Comparison of ENCODE assay signal across 1 cellular context in the genomic region with DNA sequence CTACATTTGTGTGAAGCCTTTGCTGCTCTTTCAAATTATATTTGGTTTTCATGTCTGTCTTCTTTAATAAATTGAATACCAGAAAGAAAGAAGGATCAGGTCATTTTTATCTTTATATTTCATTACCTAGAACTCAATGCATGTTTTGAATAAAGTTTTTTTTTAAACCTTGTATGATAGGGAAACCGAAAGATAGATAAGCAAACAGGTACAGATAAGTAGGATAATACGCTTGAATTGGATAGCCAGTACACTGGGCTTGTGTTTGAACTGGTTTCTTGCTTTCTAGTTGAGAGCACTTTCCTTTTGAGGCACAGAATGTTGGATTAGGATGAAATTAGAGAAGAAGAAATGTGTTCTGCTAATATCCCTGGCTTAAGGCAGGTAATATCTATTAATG.
TF ChIP-seq lines count a peak whose summit lies in the region.

No MANE protein-coding gene starts in this region.

TF ChIP-seq in WTC11, 78 proteins besides CTCF, POLR2A, EP300 and RAD21 (continued from another document):
- TF ChIP-seq, protein P1, sequence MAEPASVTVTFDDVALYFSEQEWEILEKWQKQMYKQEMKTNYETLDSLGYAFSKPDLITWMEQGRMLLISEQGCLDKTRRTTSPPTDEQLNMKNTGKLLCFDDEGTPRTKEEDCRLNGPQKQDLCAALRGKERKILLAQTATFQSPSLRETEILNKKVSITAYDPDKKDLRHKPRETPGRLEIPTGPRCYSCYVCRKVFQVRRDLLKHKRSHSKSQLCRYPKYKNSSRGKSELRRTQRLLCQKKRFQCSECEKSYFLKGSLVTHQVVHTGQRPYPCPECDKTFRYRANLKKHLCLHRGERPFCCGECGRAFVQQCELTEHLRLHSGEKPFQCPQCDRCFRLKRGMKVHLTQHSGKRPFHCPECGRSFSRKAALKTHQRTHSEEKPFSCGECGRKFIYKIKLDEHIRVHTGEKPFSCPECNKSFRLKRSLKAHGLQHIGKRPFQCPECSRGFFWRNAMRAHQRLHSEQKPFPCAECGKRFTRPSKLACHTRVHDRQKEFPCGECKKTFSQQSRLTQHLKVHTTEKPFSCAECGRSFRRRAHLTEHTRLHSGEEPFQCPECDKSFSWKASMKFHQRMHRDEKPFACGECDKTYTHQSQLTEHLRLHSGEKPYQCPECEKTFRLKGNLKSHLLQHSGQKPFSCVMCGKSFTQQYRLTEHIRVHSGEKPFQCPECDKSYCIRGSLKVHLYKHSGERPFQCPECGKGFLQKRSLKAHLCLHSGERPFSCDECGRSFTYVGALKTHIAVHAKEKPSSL (CRISPR knock-in tag; conservative IDR thresholded peaks at IDR 0.05), result no peak
- no peak for TF ChIP-seq FOXP1 (CRISPR knock-in tag; IDR thresholded peaks at IDR 0.05; ENCODE audit: borderline replicate concordance)
- TF ChIP-seq GABPB1 (CRISPR knock-in tag; IDR thresholded peaks at IDR 0.05), result no peak
- no peak for TF ChIP-seq JUN (CRISPR knock-in tag; IDR thresholded peaks at IDR 0.05)
- TF ChIP-seq TP53 (CRISPR knock-in tag; IDR thresholded peaks at IDR 0.05), result no peak
- TF ChIP-seq ELF4 (CRISPR knock-in tag; IDR thresholded peaks at IDR 0.05; ENCODE audit: low read depth), result no peak
- no peak for TF ChIP-seq ZNF121 (CRISPR knock-in tag; IDR thresholded peaks at IDR 0.05)
- TF ChIP-seq, protein P2, sequence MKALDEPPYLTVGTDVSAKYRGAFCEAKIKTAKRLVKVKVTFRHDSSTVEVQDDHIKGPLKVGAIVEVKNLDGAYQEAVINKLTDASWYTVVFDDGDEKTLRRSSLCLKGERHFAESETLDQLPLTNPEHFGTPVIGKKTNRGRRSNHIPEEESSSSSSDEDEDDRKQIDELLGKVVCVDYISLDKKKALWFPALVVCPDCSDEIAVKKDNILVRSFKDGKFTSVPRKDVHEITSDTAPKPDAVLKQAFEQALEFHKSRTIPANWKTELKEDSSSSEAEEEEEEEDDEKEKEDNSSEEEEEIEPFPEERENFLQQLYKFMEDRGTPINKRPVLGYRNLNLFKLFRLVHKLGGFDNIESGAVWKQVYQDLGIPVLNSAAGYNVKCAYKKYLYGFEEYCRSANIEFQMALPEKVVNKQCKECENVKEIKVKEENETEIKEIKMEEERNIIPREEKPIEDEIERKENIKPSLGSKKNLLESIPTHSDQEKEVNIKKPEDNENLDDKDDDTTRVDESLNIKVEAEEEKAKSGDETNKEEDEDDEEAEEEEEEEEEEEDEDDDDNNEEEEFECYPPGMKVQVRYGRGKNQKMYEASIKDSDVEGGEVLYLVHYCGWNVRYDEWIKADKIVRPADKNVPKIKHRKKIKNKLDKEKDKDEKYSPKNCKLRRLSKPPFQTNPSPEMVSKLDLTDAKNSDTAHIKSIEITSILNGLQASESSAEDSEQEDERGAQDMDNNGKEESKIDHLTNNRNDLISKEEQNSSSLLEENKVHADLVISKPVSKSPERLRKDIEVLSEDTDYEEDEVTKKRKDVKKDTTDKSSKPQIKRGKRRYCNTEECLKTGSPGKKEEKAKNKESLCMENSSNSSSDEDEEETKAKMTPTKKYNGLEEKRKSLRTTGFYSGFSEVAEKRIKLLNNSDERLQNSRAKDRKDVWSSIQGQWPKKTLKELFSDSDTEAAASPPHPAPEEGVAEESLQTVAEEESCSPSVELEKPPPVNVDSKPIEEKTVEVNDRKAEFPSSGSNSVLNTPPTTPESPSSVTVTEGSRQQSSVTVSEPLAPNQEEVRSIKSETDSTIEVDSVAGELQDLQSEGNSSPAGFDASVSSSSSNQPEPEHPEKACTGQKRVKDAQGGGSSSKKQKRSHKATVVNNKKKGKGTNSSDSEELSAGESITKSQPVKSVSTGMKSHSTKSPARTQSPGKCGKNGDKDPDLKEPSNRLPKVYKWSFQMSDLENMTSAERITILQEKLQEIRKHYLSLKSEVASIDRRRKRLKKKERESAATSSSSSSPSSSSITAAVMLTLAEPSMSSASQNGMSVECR (CRISPR knock-in tag; IDR thresholded peaks at IDR 0.05; ENCODE audit: borderline replicate concordance), result no peak
- no peak for TF ChIP-seq ZBTB21 (CRISPR knock-in tag; IDR thresholded peaks at IDR 0.05; ENCODE audit: borderline replicate concordance)
- TF ChIP-seq, protein P3, sequence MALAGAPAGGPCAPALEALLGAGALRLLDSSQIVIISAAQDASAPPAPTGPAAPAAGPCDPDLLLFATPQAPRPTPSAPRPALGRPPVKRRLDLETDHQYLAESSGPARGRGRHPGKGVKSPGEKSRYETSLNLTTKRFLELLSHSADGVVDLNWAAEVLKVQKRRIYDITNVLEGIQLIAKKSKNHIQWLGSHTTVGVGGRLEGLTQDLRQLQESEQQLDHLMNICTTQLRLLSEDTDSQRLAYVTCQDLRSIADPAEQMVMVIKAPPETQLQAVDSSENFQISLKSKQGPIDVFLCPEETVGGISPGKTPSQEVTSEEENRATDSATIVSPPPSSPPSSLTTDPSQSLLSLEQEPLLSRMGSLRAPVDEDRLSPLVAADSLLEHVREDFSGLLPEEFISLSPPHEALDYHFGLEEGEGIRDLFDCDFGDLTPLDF (CRISPR knock-in tag; IDR thresholded peaks at IDR 0.05), result no peak
